In the genomic region with DNA sequence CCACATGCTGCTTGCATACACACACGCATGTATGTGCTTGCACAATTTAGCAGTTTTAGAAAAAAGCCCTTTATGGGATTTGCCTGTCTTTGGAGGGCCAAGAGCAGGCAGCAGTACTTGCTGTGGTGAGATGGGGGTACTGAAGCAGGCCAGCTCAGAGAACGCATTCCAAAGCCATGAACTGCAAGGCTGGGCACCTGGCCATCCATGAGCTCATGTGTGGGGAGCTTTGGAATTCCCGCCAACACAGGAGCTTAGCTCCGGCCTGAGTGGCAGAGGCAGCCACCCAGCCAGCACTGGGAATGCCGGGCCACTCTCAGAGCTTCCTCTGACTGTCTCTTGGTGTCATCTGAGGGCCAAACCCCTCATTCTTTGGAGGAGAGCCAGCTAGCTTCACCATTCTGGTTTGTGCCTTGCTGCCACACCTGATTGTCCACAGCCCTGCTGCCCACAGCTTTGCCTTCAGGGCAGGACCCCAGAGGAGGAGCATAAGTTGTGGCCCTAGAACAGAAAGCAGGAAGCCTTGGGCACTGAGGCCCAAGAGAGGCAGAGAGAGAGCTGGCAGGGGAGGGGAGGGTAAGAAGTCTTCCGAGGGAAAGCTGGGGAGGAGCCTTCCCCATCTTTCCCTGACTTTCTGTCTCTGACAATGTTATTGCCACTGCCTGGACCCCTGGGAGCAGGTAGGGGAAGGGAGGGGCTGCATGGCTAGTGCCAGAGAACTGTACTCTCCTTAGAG, we compare ENCODE assay signal across 9 cellular contexts.
DNase-seq lines count a peak whose midpoint lies in the region; ATAC-seq and TF ChIP-seq lines count a peak whose summit lies in the region.
"Had no signal": no experiment of that assay in that cellular context is flagged by ENCODE, and none has a peak within 500 bp of the region (broad histone marks: within the 10 kb centered on the region; RNA-seq: fewer than 3 reads in every experiment).

No MANE protein-coding gene starts in this region.

- ATAC-seq in left lung (peak; percentile 94), upper lobe of left lung (ENCODE audit: low FRiP score in 2 of 2) (peak; percentile 86 to 87), HG03196 (IDR thresholded peaks at IDR 0.05; ENCODE audit: unreplicated experiment) (no peak)

- H3K27me3 ChIP-seq in MG63 (no peaks in the 10 kb centered on the region), left lung (peaks cover 25 to 97% of the 10 kb centered on the region in 2 donors), upper lobe of left lung (peaks cover 0 to 7% (median 2%) of the 10 kb centered on the region in 4 donors)

- DNase-seq in MG63 (peak; percentile 98), cerebellum (ENCODE audit: low spot score) (peak; percentile 81), left lung (peak in 1 of 2 donors; percentile 83), upper lobe of left lung (peak; percentile 43 to 82)
- DNase-seq in effector CD8-positive, alpha-beta T cell (lab: John Stamatoyannopoulos, UW) = no peak
- no peak for DNase-seq in effector CD4-positive, alpha-beta T cell
- DNase-seq in stimulated activated CD4-positive, alpha-beta T cell treated with anti-CD3 and anti-CD28 coated beads, Interleukin-2, amount 100 ng/mL, for 24 hours = no peak

- H3K36me3 ChIP-seq in MG63 = no peaks in the 10 kb centered on the region
- H3K36me3 ChIP-seq in left lung = no peaks in the 10 kb centered on the region
- no peaks in the 10 kb centered on the region for H3K36me3 ChIP-seq in upper lobe of left lung

- no peak for TF ChIP-seq EP300 in upper lobe of left lung (IDR thresholded peaks at IDR 0.05)

- WGBS in upper lobe of left lung, 2 donors = 41 to 42% methylated on average over 2 to 6 of the region's 6 CpGs

- TF ChIP-seq CTCF in left lung (IDR thresholded peaks at IDR 0.05) (peak in 1 of 2 donors; percentile 49), upper lobe of left lung (IDR thresholded peaks at IDR 0.05) (peak in 5 of 6 experiments; percentile 13 to 67 (median 23))

- H3K4me1 ChIP-seq in left lung (peaks cover 5 to 9% of the 10 kb centered on the region in 2 donors), upper lobe of left lung (peaks cover 8 to 20% (median 17%) of the 10 kb centered on the region in 4 donors)

- no peaks in the 10 kb centered on the region for H3K9me3 ChIP-seq in MG63
- no peaks in the 10 kb centered on the region for H3K9me3 ChIP-seq in left lung
- no peaks in the 10 kb centered on the region for H3K9me3 ChIP-seq in upper lobe of left lung

- H3K4me3 ChIP-seq in MG63 (no peak overlapping the region), left lung (no peak overlapping the region), upper lobe of left lung (no peak overlapping the region)

- TF ChIP-seq POLR2A in upper lobe of left lung (IDR thresholded peaks at IDR 0.05) = no peak

- intact Hi-C loops in left lung (cut with DNase I) = no loop called here

- H3K27ac ChIP-seq in left lung = peak overlapping the region in 1 of 2 donors; percentile 8
- H3K27ac ChIP-seq in upper lobe of left lung = peak overlapping the region in 1 of 4 donors; percentile 28
- H3K27ac ChIP-seq: KMS-11 had no signal

Comparison
In these comparisons a context has a peak if more than half of its experiments do, and no peak if none do; other contexts are left out.
1. DNase-seq: peak in MG63 (single experiment), cerebellum (single experiment) and upper lobe of left lung (2 of 2); none in effector CD8-positive, alpha-beta T cell (single experiment), effector CD4-positive, alpha-beta T cell (single experiment) and stimulated activated CD4-positive, alpha-beta T cell treated with anti-CD3 and anti-CD28 coated beads, Interleukin-2, amount 100 ng/mL, for 24 hours (0 of 2).